Comparison of ENCODE assay signal across 2 cellular contexts in genomic region chr18:9289698-9290097, GRCh38.
A peak's percentile ranks its signal among the peaks of the same experiment; 100 is the strongest.
TF ChIP-seq lines count a peak whose summit lies in the region.

No MANE protein-coding gene starts in this region.

TF ChIP-seq in A549, 52 proteins besides CTCF, POLR2A, EP300 and RAD21 (continued from another document):
- no peak for TF ChIP-seq ELK1 (IDR thresholded peaks at IDR 0.05; ENCODE audit: low read depth, low read length)

TF ChIP-seq in K562, 482 proteins besides CTCF, POLR2A, EP300 and RAD21 (continued from another document):
- no peak for TF ChIP-seq ZNF592 (IDR thresholded peaks at IDR 0.05)
- no peak for TF ChIP-seq ZBTB2 (IDR thresholded peaks at IDR 0.05)
- TF ChIP-seq MAFK (IDR thresholded peaks at IDR 0.05; ENCODE audit: low read length), result peak; percentile 99
- peak; percentile 98 for TF ChIP-seq ZNF316 (IDR thresholded peaks at IDR 0.05)
- TF ChIP-seq MAFF (IDR thresholded peaks at IDR 0.05; ENCODE audit: low read length), result peak; percentile 99
- no peak for TF ChIP-seq ADNP (tag; IDR thresholded peaks at IDR 0.05)
- no peak for TF ChIP-seq PHF8 (IDR thresholded peaks at IDR 0.05; ENCODE audit: borderline replicate concordance, low read length)
- no peak for TF ChIP-seq CBFA2T2 (conservative IDR thresholded peaks at IDR 0.05)
- TF ChIP-seq CHD1 (IDR thresholded peaks at IDR 0.05; ENCODE audit: low read length), result no peak
- no peak for TF ChIP-seq HCFC1 (IDR thresholded peaks at IDR 0.05; ENCODE audit: low read depth, low read length)
- TF ChIP-seq CBFB (CRISPR knock-in tag; IDR thresholded peaks at IDR 0.05), result no peak
- TF ChIP-seq NFIX (CRISPR knock-in tag; IDR thresholded peaks at IDR 0.05; ENCODE audit: low read depth), result no peak
- no peak for TF ChIP-seq ZNF311 (CRISPR knock-in tag; IDR thresholded peaks at IDR 0.05)
- no peak for TF ChIP-seq ZNF23 (CRISPR knock-in tag; IDR thresholded peaks at IDR 0.05)
- TF ChIP-seq HNRNPL (IDR thresholded peaks at IDR 0.05; ENCODE audit: low read depth, low read length), result no peak
- no peak for TF ChIP-seq HDAC6 (IDR thresholded peaks at IDR 0.05; ENCODE audit: low read depth, low read length)
- TF ChIP-seq ZNF140 (CRISPR knock-in tag; IDR thresholded peaks at IDR 0.05), result no peak
- peak; percentile 95 for TF ChIP-seq MAFG (tag; conservative IDR thresholded peaks at IDR 0.05)
- TF ChIP-seq CBFA2T3 (IDR thresholded peaks at IDR 0.05), result no peak
- TF ChIP-seq ZNF583 (CRISPR knock-in tag; IDR thresholded peaks at IDR 0.05), result no peak
- no peak for TF ChIP-seq USF1 (CRISPR knock-in tag; IDR thresholded peaks at IDR 0.05)
- no peak for TF ChIP-seq PCBP2 (IDR thresholded peaks at IDR 0.05; ENCODE audit: low read depth, low read length, poor library complexity, severe bottlenecking)
- TF ChIP-seq ATF7 (IDR thresholded peaks at IDR 0.05), result no peak
- no peak for TF ChIP-seq ZZZ3 (IDR thresholded peaks at IDR 0.05)
- no peak for TF ChIP-seq HDGF (IDR thresholded peaks at IDR 0.05)
- TF ChIP-seq GTF3C2 (IDR thresholded peaks at IDR 0.05; ENCODE audit: borderline replicate concordance, extremely low read depth, insufficient read length), result no peak
- no peak for TF ChIP-seq STAT5A (IDR thresholded peaks at IDR 0.05; ENCODE audit: borderline replicate concordance, low read length)
- TF ChIP-seq HIVEP1 (CRISPR knock-in tag; IDR thresholded peaks at IDR 0.05), result no peak
- no peak for TF ChIP-seq HDAC8 (tag; IDR thresholded peaks at IDR 0.05)
- no peak for TF ChIP-seq E2F5 (CRISPR knock-in tag; IDR thresholded peaks at IDR 0.05)
- no peak for TF ChIP-seq HNRNPH1 (optimal IDR thresholded peaks at IDR 0.05; ENCODE audit: low read depth, low read length)
- no peak for TF ChIP-seq ZNF696 (CRISPR knock-in tag; conservative IDR thresholded peaks at IDR 0.05)
- TF ChIP-seq HDAC1 (IDR thresholded peaks at IDR 0.05), result no peak
- TF ChIP-seq SRSF1 (IDR thresholded peaks at IDR 0.05; ENCODE audit: low read depth, low read length), result no peak
- no peak for TF ChIP-seq ZSCAN32 (CRISPR knock-in tag; IDR thresholded peaks at IDR 0.05)
- no peak for TF ChIP-seq CEBPG (CRISPR knock-in tag; IDR thresholded peaks at IDR 0.05)
- TF ChIP-seq CEBPG (tag; conservative IDR thresholded peaks at IDR 0.05 in 1 of 2, IDR thresholded peaks at IDR 0.05 in 1 of 2), result no peak
- TF ChIP-seq MTA2 (IDR thresholded peaks at IDR 0.05; ENCODE audit: low read depth), result no peak
- TF ChIP-seq KAT2B (IDR thresholded peaks at IDR 0.05; ENCODE audit: low read depth, low read length), result no peak
- TF ChIP-seq EWSR1 (IDR thresholded peaks at IDR 0.05; ENCODE audit: borderline replicate concordance, low read depth, partially characterized antibody), result no peak
- peak; percentile 95 for TF ChIP-seq C11orf30 (IDR thresholded peaks at IDR 0.05; ENCODE audit: low read depth)
- no peak for TF ChIP-seq GABPB1 (CRISPR knock-in tag; IDR thresholded peaks at IDR 0.05)
- no peak for TF ChIP-seq TEAD2 (tag; IDR thresholded peaks at IDR 0.05)
